Comparison of ENCODE assay signal across 10 cellular contexts in the genomic region with DNA sequence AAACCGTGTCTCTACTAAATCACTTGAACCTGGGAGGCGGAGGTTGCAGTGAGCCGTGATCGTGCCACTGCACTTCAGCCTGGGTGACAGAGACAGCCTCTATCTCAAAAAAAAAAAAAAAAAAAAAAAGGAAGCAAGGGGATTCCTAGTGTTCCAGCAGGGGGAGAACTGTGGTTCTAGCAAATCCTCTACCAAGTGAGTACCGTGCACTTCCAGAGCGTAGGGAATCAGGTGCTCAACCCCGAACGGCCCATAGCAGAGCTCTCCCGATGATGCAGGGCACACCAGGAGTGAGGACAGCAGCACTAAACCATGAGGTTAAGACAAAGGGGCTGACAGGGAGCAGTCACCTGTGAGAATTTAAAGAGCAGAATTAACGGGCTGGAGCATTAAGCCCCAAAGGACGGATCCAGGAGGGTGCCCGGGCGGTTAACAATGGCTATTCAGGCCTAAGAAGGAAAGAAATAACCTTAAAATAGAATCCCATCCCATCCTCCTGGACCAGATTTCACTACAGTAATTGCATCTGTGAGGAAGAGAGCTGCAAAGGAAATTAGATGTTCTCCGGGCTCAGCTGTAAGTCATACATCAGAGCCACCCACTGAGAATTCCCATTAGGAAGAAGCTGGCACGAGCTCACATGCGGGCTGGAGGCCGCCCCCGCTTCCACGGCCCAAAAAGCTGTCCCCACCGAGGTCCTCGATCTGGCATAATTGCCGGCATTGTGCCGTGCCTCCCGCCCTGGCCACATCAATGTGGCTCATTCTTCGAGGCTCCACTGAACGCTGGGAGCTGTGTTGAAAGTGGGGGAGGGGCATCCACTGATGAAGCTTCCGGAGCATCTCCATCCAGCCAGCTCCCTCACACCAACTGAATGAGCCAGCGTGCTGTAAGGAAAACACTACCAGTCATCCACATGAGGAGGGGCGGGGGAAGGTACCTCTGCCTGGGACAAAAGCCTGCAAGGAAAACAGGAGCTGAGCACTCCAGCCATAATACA.
A peak's percentile ranks its signal among the peaks of the same experiment; 100 is the strongest.
DNase-seq lines count a peak whose midpoint lies in the region; ATAC-seq lines count a peak whose summit lies in the region.
"Had no signal": no experiment of that assay in that cellular context is flagged by ENCODE, and none has a peak within 500 bp of the region (broad histone marks: within the 10 kb centered on the region; RNA-seq: fewer than 3 reads in every experiment).

No MANE protein-coding gene starts in this region.

- DNase-seq in DMS153 (lab: John Stamatoyannopoulos, UW) (peak; percentile 94), NCI-H146 treated with DMSO at 0.1 percent for 48 hours (lab: John Stamatoyannopoulos, UW; ENCODE audit: unreplicated experiment) (peak; percentile 28), astrocyte of the hippocampus (ENCODE audit: low read depth, low spot score) (peak; percentile 59), midbrain (lab: John Stamatoyannopoulos, UW) (peak; percentile 90), NAMALWA (ENCODE audit: low spot score) (no peak)
- DNase-seq in activated naive CD4-positive, alpha-beta T cell (lab: John Stamatoyannopoulos, UW) = no peak
- no peak for DNase-seq in activated CD4-positive, alpha-beta T cell treated with anti-CD3 and anti-CD28 coated beads, Interleukin-2, amount 50 U/mL, for 1 hour
- DNase-seq: CD4-positive, CD25-positive, alpha-beta regulatory T cell; stimulated activated CD4-positive, alpha-beta T cell treated with anti-CD3 and anti-CD28 coated beads, Interleukin-4, amount 100 ng/mL, for 4 hours had no signal

- no peak for ATAC-seq in GM18502 (IDR thresholded peaks at IDR 0.05; ENCODE audit: poor library complexity, unreplicated experiment)

Comparison
In these comparisons a context has a peak if more than half of its experiments do, and no peak if none do; other contexts are left out.
1. DNase-seq: peak in DMS153 (single experiment), NCI-H146 treated with DMSO at 0.1 percent for 48 hours (single experiment), astrocyte of the hippocampus (single experiment) and midbrain (single experiment); none in NAMALWA (single experiment), activated naive CD4-positive, alpha-beta T cell (0 of 4) and activated CD4-positive, alpha-beta T cell treated with anti-CD3 and anti-CD28 coated beads, Interleukin-2, amount 50 U/mL, for 1 hour (single experiment).